9 cellular contexts compared by ENCODE assay signal in the genomic region with DNA sequence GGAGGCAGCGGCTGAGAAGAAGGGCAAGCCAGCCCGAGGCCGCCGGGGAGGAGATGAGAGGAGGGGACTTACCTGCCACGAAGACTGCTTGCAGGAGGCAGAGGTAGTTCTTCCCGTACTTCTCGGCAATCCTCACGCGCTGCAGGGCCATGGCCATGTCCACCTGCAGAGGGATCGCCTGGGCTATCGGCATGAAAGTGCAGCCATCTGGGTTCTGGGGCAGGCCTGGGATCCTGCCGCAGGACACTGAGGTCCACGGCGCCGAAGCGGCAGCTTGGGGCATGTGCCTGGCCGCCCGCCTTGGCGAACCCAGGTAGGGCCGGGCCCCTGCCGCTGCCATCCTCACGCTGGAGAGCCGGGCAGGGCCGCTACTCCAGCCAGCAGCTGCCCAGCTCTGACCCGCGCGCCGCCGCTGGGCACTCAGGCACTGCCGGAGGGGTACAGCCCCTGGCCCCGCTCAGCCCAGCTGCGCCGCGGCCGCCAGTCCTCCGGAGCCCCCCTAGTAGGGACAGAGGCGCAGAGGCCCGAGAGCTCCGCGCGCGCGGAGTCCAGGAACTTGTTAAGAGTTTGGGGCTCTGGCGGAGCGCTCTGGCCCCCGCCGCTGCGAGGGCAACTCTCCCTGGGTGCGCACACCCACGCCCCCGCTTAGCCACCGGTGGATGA. TPM values are rescaled to one million over a fixed set of nuclear protein-coding genes. Genes with fewer than 3 reads are reported as not detected.
A peak's percentile ranks its signal among the peaks of the same experiment; 100 is the strongest.
DNase-seq lines count a peak whose midpoint lies in the region; ATAC-seq and TF ChIP-seq lines count a peak whose summit lies in the region.
"Had no signal": no experiment of that assay in that cellular context is flagged by ENCODE, and none has a peak within 500 bp of the region (broad histone marks: within the 10 kb centered on the region; RNA-seq: fewer than 3 reads in every experiment).

No MANE protein-coding gene starts in this region.

- intact Hi-C loops in activated CD4-positive, alpha-beta T cell treated with anti-CD3 and anti-CD28 coated beads for 36 hours (cut with DNase I, micrococcal nuclease): no loop called here

- H3K4me3 Mint-ChIP-seq in activated CD4-positive, alpha-beta T cell treated with anti-CD3 and anti-CD28 coated beads for 36 hours: no peak overlapping the region

- H3K9me3 ChIP-seq in thoracic aorta: no peaks in the 10 kb centered on the region

- no peaks in the 10 kb centered on the region for H3K9me3 Mint-ChIP-seq in activated CD4-positive, alpha-beta T cell treated with anti-CD3 and anti-CD28 coated beads for 36 hours (ENCODE audit: low read depth)

- no peaks in the 10 kb centered on the region for H3K36me3 ChIP-seq in brain microvascular endothelial cell (replicated peaks)
- no peaks in the 10 kb centered on the region for H3K36me3 ChIP-seq in thoracic aorta

- CTCF ChIA-PET in activated CD4-positive, alpha-beta T cell treated with anti-CD3 and anti-CD28 coated beads for 36 hours (lab: Charles Lee): no interaction called here
- CTCF ChIA-PET in RWPE1 (lab: Yijun Ruan, JAX): no interaction called here

- H3K4me1 Mint-ChIP-seq in activated CD4-positive, alpha-beta T cell treated with anti-CD3 and anti-CD28 coated beads for 36 hours: peaks cover 4% of the 10 kb centered on the region

- no peaks in the 10 kb centered on the region for H3K4me1 ChIP-seq in thoracic aorta (ENCODE audit: control insufficient read depth in 1 of 2, low read depth in 2 of 2)

- H3K27me3 ChIP-seq in brain microvascular endothelial cell (replicated peaks): no peaks in the 10 kb centered on the region
- H3K27me3 ChIP-seq in thoracic aorta (replicated peaks; ENCODE audit: insufficient read depth): no peaks in the 10 kb centered on the region

- H3K27ac ChIP-seq in brain microvascular endothelial cell (no peak overlapping the region), thoracic aorta (no peak overlapping the region), RWPE1 (no peak overlapping the region)

- peak overlapping the region; percentile 49 for H3K4me3 ChIP-seq in brain microvascular endothelial cell (ENCODE audit: low read depth, low read length)
- peak overlapping the region; percentile 69 for H3K4me3 ChIP-seq in thoracic aorta

- peak; percentile 3 for DNase-seq in activated CD4-positive, alpha-beta T cell treated with anti-CD3 and anti-CD28 coated beads for 36 hours
- no peak for DNase-seq in activated CD4-positive, alpha-beta T cell treated with anti-CD3 and anti-CD28 coated beads for 4 hours
- DNase-seq in brain microvascular endothelial cell (no peak), kidney tubule cell (ENCODE audit: low spot score) (peak; percentile 9), thoracic aorta (ENCODE audit: low spot score) (no peak), RWPE1 (ENCODE audit: low spot score) (no peak), NCI-H2107 (lab: John Stamatoyannopoulos, UW) (no peak)

- peaks cover 8% of the 10 kb centered on the region for H3K27me3 Mint-ChIP-seq in activated CD4-positive, alpha-beta T cell treated with anti-CD3 and anti-CD28 coated beads for 36 hours

- in situ Hi-C loops in brain microvascular endothelial cell (cut with HindIII; ENCODE audit: low pct_ligation_motif_present, low sequenced_read_pairs): no loop called here

- TF ChIP-seq CTCF in brain microvascular endothelial cell (IDR thresholded peaks at IDR 0.05; ENCODE audit: low read depth, low read length, missing control alignments) (no peak), thoracic aorta (IDR thresholded peaks at IDR 0.05) (no peak), RWPE1 (conservative IDR thresholded peaks at IDR 0.05; ENCODE audit: low read depth) (no peak)

- ATAC-seq in activated CD4-positive, alpha-beta T cell treated with anti-CD3 and anti-CD28 coated beads for 36 hours: no peak
- no peak for ATAC-seq in thoracic aorta (ENCODE audit: insufficient number of reproducible peaks, low FRiP score, low read depth)
- no peak for ATAC-seq in GM21619 (IDR thresholded peaks at IDR 0.05; ENCODE audit: unreplicated experiment)

- no peaks in the 10 kb centered on the region for H3K36me3 Mint-ChIP-seq in activated CD4-positive, alpha-beta T cell treated with anti-CD3 and anti-CD28 coated beads for 36 hours (ENCODE audit: low read depth)

- no peak overlapping the region for H3K27ac Mint-ChIP-seq in activated CD4-positive, alpha-beta T cell treated with anti-CD3 and anti-CD28 coated beads for 36 hours
- H3K27ac Mint-ChIP-seq: CD14-positive monocyte had no signal

- POLR2A ChIA-PET in activated CD4-positive, alpha-beta T cell treated with anti-CD3 and anti-CD28 coated beads for 36 hours (lab: Charles Lee): interaction anchor here (0.7 kb wide), 1 partner anchor 74 kb away, joined by 3 read pairs; no protein-coding TSS in a partner anchor
- POLR2A ChIA-PET in RWPE1 (lab: Yijun Ruan, JAX; ENCODE audit: low non-redundant PET): no interaction called here

RNA-seq across cellular contexts. Expression of a gene that starts 16.0 kb away (rescaled TPM):
- total RNA-seq in activated CD4-positive, alpha-beta T cell treated with anti-CD3 and anti-CD28 coated beads for 36 hours: under 1 TPM; 0.34 to 0.74 TPM
- 1 to 10 TPM; 2.2 to 3.8 TPM for total RNA-seq in thoracic aorta

Comparison
In these comparisons a context has a peak if more than half of its experiments do, and no peak if none do; other contexts are left out.
1. DNase-seq: peak in activated CD4-positive, alpha-beta T cell treated with anti-CD3 and anti-CD28 coated beads for 36 hours (single experiment) and kidney tubule cell (single experiment); none in activated CD4-positive, alpha-beta T cell treated with anti-CD3 and anti-CD28 coated beads for 4 hours (0 of 2), brain microvascular endothelial cell (single experiment), thoracic aorta (single experiment), RWPE1 (single experiment) and NCI-H2107 (single experiment).